Comparison of ENCODE assay signal across 23 cellular contexts in genomic region chr14:103160321-103161053, GRCh38.
"Had no signal": no experiment of that assay in that cellular context is flagged by ENCODE, and none has a peak within 500 bp of the region (broad histone marks: within the 10 kb centered on the region; RNA-seq: fewer than 3 reads in every experiment).

No MANE protein-coding gene starts in this region.

- DNase-seq: activated CD4-positive, alpha-beta memory T cell treated with anti-CD3 and anti-CD28 coated beads, Interleukin-2, amount 10 ng/mL, durations not matched to agents 7 days and 5 days; activated CD4-positive, alpha-beta T cell treated with anti-CD3 and anti-CD28 coated beads for 1 hour; activated CD4-positive, alpha-beta T cell treated with anti-CD3 and anti-CD28 coated beads, Interleukin-2, amount 10 ng/mL, durations not matched to agents 7 days and 5 days; activated T-cell treated with anti-CD3 and anti-CD28 coated beads, Interleukin-2, amount 50 U/mL, for 48 hours; anterior cingulate cortex; foreskin keratinocyte; heart right ventricle; nephron progenitor cell; ovary; psoas muscle; sigmoid colon; small intestine; stimulated activated CD4-positive, alpha-beta T cell treated with anti-CD3 and anti-CD28 coated beads, Interleukin-4, amount 100 ng/mL, for 24 hours; stimulated activated naive CD8-positive, alpha-beta T cell treated with anti-CD3 and anti-CD28 coated beads, Interleukin-15, amount 100 ng/mL, for 72 hours; substantia nigra; T-helper 2 cell; upper lobe of left lung had no signal

- H3K4me3 ChIP-seq: heart right ventricle, lung, ovary, psoas muscle, sigmoid colon, upper lobe of left lung had no signal

- H3K36me3 ChIP-seq: heart right ventricle, ovary, sigmoid colon, upper lobe of left lung had no signal

- H3K27ac ChIP-seq: foreskin keratinocyte, heart right ventricle, ovary, psoas muscle, sigmoid colon, upper lobe of left lung had no signal

- H3K27me3 ChIP-seq: ovary, sigmoid colon, upper lobe of left lung had no signal

- ATAC-seq: effector memory CD8-positive, alpha-beta T cell; foreskin keratinocyte; heart right ventricle; stimulated activated effector memory CD8-positive, alpha-beta T cell treated with anti-CD3 and anti-CD28 coated beads, Interleukin-12 subunit alpha, Interleukin-12 subunit beta, amount 100 ng/mL, for 72 hours; stimulated activated naive CD8-positive, alpha-beta T cell treated with anti-CD3 and anti-CD28 coated beads, Interleukin-15, amount 100 ng/mL, for 72 hours; WTC11 had no signal

- H3K27me3 Mint-ChIP-seq: activated CD4-positive, alpha-beta T cell treated with anti-CD3 and anti-CD28 coated beads, Interleukin-2, amount 10 ng/mL, durations not matched to agents 7 days and 5 days; activated naive CD8-positive, alpha-beta T cell; stimulated activated naive CD8-positive, alpha-beta T cell treated with anti-CD3 and anti-CD28 coated beads, Interleukin-15, amount 100 ng/mL, for 72 hours had no signal

- H3K4me1 Mint-ChIP-seq: activated CD4-positive, alpha-beta memory T cell treated with anti-CD3 and anti-CD28 coated beads, Interleukin-2, amount 10 ng/mL, durations not matched to agents 7 days and 5 days; activated CD4-positive, alpha-beta T cell treated with anti-CD3 and anti-CD28 coated beads, Interleukin-2, amount 10 ng/mL, durations not matched to agents 7 days and 5 days; stimulated activated effector memory CD8-positive, alpha-beta T cell treated with anti-CD3 and anti-CD28 coated beads, Interleukin-12 subunit alpha, Interleukin-12 subunit beta, amount 100 ng/mL, for 72 hours had no signal

- H3K9me3 Mint-ChIP-seq: activated CD4-positive, alpha-beta memory T cell treated with anti-CD3 and anti-CD28 coated beads, Interleukin-2, amount 10 ng/mL, durations not matched to agents 7 days and 5 days; activated CD4-positive, alpha-beta T cell treated with anti-CD3 and anti-CD28 coated beads, Interleukin-2, amount 10 ng/mL, durations not matched to agents 7 days and 5 days; activated T-helper 2 cell treated with anti-CD3 and anti-CD28 coated beads, Interferon-gamma antibody, Interleukin-2, Interleukin-4, amounts not matched to agents 10 μg/mL and 5 μg/mL and 100 μg/mL, durations not matched to agents 14 hours and 24 hours and 36 hours; effector memory CD8-positive, alpha-beta T cell; stimulated activated effector memory CD8-positive, alpha-beta T cell treated with anti-CD3 and anti-CD28 coated beads, Interleukin-12 subunit alpha, Interleukin-12 subunit beta, amount 100 ng/mL, for 72 hours; stimulated activated naive CD8-positive, alpha-beta T cell treated with anti-CD3 and anti-CD28 coated beads, Interleukin-15, amount 100 ng/mL, for 72 hours had no signal

- H3K4me1 ChIP-seq: foreskin keratinocyte, psoas muscle, upper lobe of left lung had no signal

- H3K4me3 Mint-ChIP-seq: activated CD4-positive, alpha-beta memory T cell treated with anti-CD3 and anti-CD28 coated beads, Interleukin-2, amount 10 ng/mL, durations not matched to agents 7 days and 5 days; activated CD4-positive, alpha-beta T cell treated with anti-CD3 and anti-CD28 coated beads, Interleukin-2, amount 10 ng/mL, durations not matched to agents 7 days and 5 days; activated naive CD8-positive, alpha-beta T cell; nephron progenitor cell; stimulated activated effector memory CD8-positive, alpha-beta T cell treated with anti-CD3 and anti-CD28 coated beads, Interleukin-12 subunit alpha, Interleukin-12 subunit beta, amount 100 ng/mL, for 72 hours; stimulated activated naive CD8-positive, alpha-beta T cell treated with anti-CD3 and anti-CD28 coated beads, Interleukin-15, amount 100 ng/mL, for 72 hours; WTC11 had no signal

- H3K27ac Mint-ChIP-seq: activated CD4-positive, alpha-beta memory T cell treated with anti-CD3 and anti-CD28 coated beads, Interleukin-2, amount 10 ng/mL, durations not matched to agents 7 days and 5 days; activated CD4-positive, alpha-beta T cell treated with anti-CD3 and anti-CD28 coated beads, Interleukin-2, amount 10 ng/mL, durations not matched to agents 7 days and 5 days; activated naive CD8-positive, alpha-beta T cell; activated T-helper 2 cell treated with anti-CD3 and anti-CD28 coated beads, Interferon-gamma antibody, Interleukin-2, Interleukin-4, amounts not matched to agents 10 μg/mL and 5 μg/mL and 100 μg/mL, durations not matched to agents 14 hours and 24 hours and 36 hours; nephron progenitor cell; stimulated activated effector memory CD8-positive, alpha-beta T cell treated with anti-CD3 and anti-CD28 coated beads, Interleukin-12 subunit alpha, Interleukin-12 subunit beta, amount 100 ng/mL, for 72 hours; WTC11 had no signal

- H3K9me3 ChIP-seq: ovary, psoas muscle, sigmoid colon, upper lobe of left lung had no signal

- H3K36me3 Mint-ChIP-seq: activated naive CD8-positive, alpha-beta T cell; stimulated activated effector memory CD8-positive, alpha-beta T cell treated with anti-CD3 and anti-CD28 coated beads, Interleukin-12 subunit alpha, Interleukin-12 subunit beta, amount 100 ng/mL, for 72 hours; WTC11 had no signal
